Comparison of ENCODE assay signal across 40 cellular contexts in the genomic region with DNA sequence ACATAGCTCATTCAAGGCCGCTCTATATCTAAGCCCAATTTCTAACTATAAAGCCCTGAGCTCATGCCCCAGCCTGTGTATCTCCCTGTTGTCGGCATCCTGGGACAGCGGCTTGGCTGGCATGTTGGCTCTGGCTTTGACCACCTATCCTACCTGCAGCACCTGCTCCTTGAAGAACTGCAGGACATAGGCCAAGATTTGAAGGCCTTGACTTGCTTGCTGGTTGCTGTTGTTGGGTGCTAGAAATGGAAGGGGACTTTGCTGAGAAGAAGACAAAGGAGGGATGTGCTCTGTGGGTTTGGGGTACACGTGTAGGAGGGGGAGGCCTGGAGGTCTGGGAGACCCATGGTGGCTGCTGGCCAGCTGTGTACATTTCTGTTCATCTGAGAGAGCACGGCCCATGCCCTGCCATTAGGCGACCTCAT. TPM values are rescaled to one million over a fixed set of nuclear protein-coding genes. Genes with fewer than 3 reads are reported as not detected.
"Had no signal": no experiment of that assay in that cellular context is flagged by ENCODE, and none has a peak within 500 bp of the region (broad histone marks: within the 10 kb centered on the region; RNA-seq: fewer than 3 reads in every experiment).

No MANE protein-coding gene starts in this region.

- H3K36me3 ChIP-seq: adrenal gland, gastrocnemius medialis, WERI-Rb-1 had no signal

- DNase-seq: activated B cell treated with CpG ODN at 0.5 μM for 24 hours; activated CD4-positive, alpha-beta memory T cell treated with anti-CD3 and anti-CD28 coated beads for 36 hours; activated CD4-positive, alpha-beta T cell treated with anti-CD3 and anti-CD28 coated beads for 48 hours; activated CD8-positive, alpha-beta memory T cell treated with anti-CD3 and anti-CD28 coated beads, Interleukin-2, amount 10 ng/mL, durations not matched to agents 7 days and 5 days; activated CD8-positive, alpha-beta memory T cell treated with anti-CD3 and anti-CD28 coated beads, Interleukin-2, amount 50 U/mL, for 4 hours; activated CD8-positive, alpha-beta T cell treated with anti-CD3 and anti-CD28 coated beads, Interleukin-2, amount 10 ng/mL, durations not matched to agents 7 days and 5 days; activated effector memory CD4-positive, alpha-beta T cell treated with anti-CD3 and anti-CD28 coated beads, Interleukin-2, amount 50 U/mL, for 16 hours; activated naive CD4-positive, alpha-beta T cell treated with anti-CD3 and anti-CD28 coated beads for 36 hours; activated naive CD8-positive, alpha-beta T cell treated with anti-CD3 and anti-CD28 coated beads for 36 hours; activated naive CD8-positive, alpha-beta T cell treated with anti-CD3 and anti-CD28 coated beads, Interleukin-2, amount 50 U/mL, for 24 hours; activated T-cell treated with anti-CD3 and anti-CD28 coated beads, Interleukin-2, amount 50 U/mL, for 1 hour; activated T-cell treated with anti-CD3 and anti-CD28 coated beads, Interleukin-2, amount 50 U/mL, for 48 hours; amygdala; aorta; dorsolateral prefrontal cortex; effector memory CD4-positive, alpha-beta T cell; endodermal cell; foreskin keratinocyte; gastrocnemius medialis; glutamatergic neuron; T-helper 1 cell; T-helper 17 cell; T1000; WERI-Rb-1 had no signal

- H3K4me1 ChIP-seq: foreskin keratinocyte, gastrocnemius medialis had no signal

- H3K27me3 Mint-ChIP-seq: activated CD8-positive, alpha-beta memory T cell treated with anti-CD3 and anti-CD28 coated beads, Interleukin-2, amount 10 ng/mL, durations not matched to agents 7 days and 5 days; central memory CD8-positive, alpha-beta T cell had no signal

- ATAC-seq: activated CD4-positive, CD25-positive, alpha-beta regulatory T cell treated with anti-CD3 and anti-CD28 coated beads, Interleukin-2, amount 50 U/mL, for 24 hours; activated CD8-positive, alpha-beta memory T cell treated with anti-CD3 and anti-CD28 coated beads, Interleukin-2, amount 10 ng/mL, durations not matched to agents 7 days and 5 days; activated CD8-positive, alpha-beta T cell treated with anti-CD3 and anti-CD28 coated beads, Interleukin-2, amount 10 ng/mL, durations not matched to agents 7 days and 5 days; activated naive CD8-positive, alpha-beta T cell treated with anti-CD3 and anti-CD28 coated beads, Interleukin-2, amount 50 U/mL, for 24 hours; esophagus mucosa; foreskin keratinocyte; gastrocnemius medialis; T-helper 17 cell had no signal

- H3K9me3 Mint-ChIP-seq: activated B cell treated with CpG ODN at 0.5 μM for 24 hours; activated CD4-positive, alpha-beta memory T cell treated with anti-CD3 and anti-CD28 coated beads for 36 hours; activated naive CD4-positive, alpha-beta T cell treated with anti-CD3 and anti-CD28 coated beads for 36 hours; activated naive CD4-positive, alpha-beta T cell treated with anti-CD3 and anti-CD28 coated beads, Interleukin-2, amount 50 U/mL, for 24 hours; activated naive CD8-positive, alpha-beta T cell treated with anti-CD3 and anti-CD28 coated beads for 36 hours; activated naive CD8-positive, alpha-beta T cell treated with anti-CD3 and anti-CD28 coated beads, Interleukin-2, amount 50 U/mL, for 24 hours; activated T-helper 1 cell treated with anti-CD3 and anti-CD28 coated beads, Interleukin-12 subunit alpha, Interleukin-12 subunit beta, Interleukin-2, Interleukin-4 antibody, amounts not matched to agents 30 ng/mL and 10 ng/mL and 1 ng/mL, durations not matched to agents 14 hours and 24 hours and 36 hours; activated T-helper 2 cell treated with anti-CD3 and anti-CD28 coated beads, Interferon-gamma antibody, Interleukin-2, Interleukin-4, amounts not matched to agents 10 μg/mL and 5 μg/mL and 100 μg/mL, durations not matched to agents 14 hours and 24 hours and 36 hours; dendritic cell treated with granulocyte-macrophage colony-stimulating factor and Interleukin-4, amounts not matched to agents 40 ng/mL and 50 ng/mL, for 4 days; endodermal cell; T-helper 2 cell treated with Interferon-gamma antibody and Interleukin-4, amounts not matched to agents 5 μg/mL and 100 μg/mL, for 36 hours had no signal

- H3K27ac Mint-ChIP-seq: activated B cell treated with CpG ODN at 0.5 μM for 24 hours; activated CD4-positive, alpha-beta memory T cell treated with anti-CD3 and anti-CD28 coated beads for 36 hours; activated CD8-positive, alpha-beta memory T cell treated with anti-CD3 and anti-CD28 coated beads, Interleukin-2, amount 10 ng/mL, durations not matched to agents 7 days and 5 days; activated CD8-positive, alpha-beta T cell treated with anti-CD3 and anti-CD28 coated beads, Interleukin-2, amount 10 ng/mL, durations not matched to agents 7 days and 5 days; activated naive CD4-positive, alpha-beta T cell treated with anti-CD3 and anti-CD28 coated beads for 36 hours; activated naive CD4-positive, alpha-beta T cell treated with anti-CD3 and anti-CD28 coated beads, Interleukin-2, amount 50 U/mL, for 24 hours; activated naive CD8-positive, alpha-beta T cell treated with anti-CD3 and anti-CD28 coated beads for 36 hours; activated naive CD8-positive, alpha-beta T cell treated with anti-CD3 and anti-CD28 coated beads, Interleukin-2, amount 50 U/mL, for 24 hours; activated T-helper 1 cell treated with anti-CD3 and anti-CD28 coated beads, Interleukin-12 subunit alpha, Interleukin-12 subunit beta, Interleukin-2, Interleukin-4 antibody, amounts not matched to agents 30 ng/mL and 10 ng/mL and 1 ng/mL, durations not matched to agents 14 hours and 24 hours and 36 hours; activated T-helper 2 cell treated with anti-CD3 and anti-CD28 coated beads, Interferon-gamma antibody, Interleukin-2, Interleukin-4, amounts not matched to agents 10 μg/mL and 5 μg/mL and 100 μg/mL, durations not matched to agents 14 hours and 24 hours and 36 hours; brain; dendritic cell treated with granulocyte-macrophage colony-stimulating factor and Interleukin-4, amounts not matched to agents 40 ng/mL and 50 ng/mL, for 4 days; endodermal cell; T-helper 17 cell; T-helper 2 cell treated with Interferon-gamma antibody and Interleukin-4, amounts not matched to agents 5 μg/mL and 100 μg/mL, for 36 hours had no signal

- H3K4me3 ChIP-seq: adrenal gland, coronary artery, dorsolateral prefrontal cortex, gastrocnemius medialis had no signal

- H3K27ac ChIP-seq: adrenal gland, coronary artery, dorsolateral prefrontal cortex, foreskin keratinocyte, gastrocnemius medialis, WERI-Rb-1 had no signal

- H3K36me3 Mint-ChIP-seq: activated CD4-positive, alpha-beta memory T cell treated with anti-CD3 and anti-CD28 coated beads for 36 hours; activated CD8-positive, alpha-beta memory T cell treated with anti-CD3 and anti-CD28 coated beads, Interleukin-2, amount 10 ng/mL, durations not matched to agents 7 days and 5 days; activated naive CD4-positive, alpha-beta T cell treated with anti-CD3 and anti-CD28 coated beads, Interleukin-2, amount 50 U/mL, for 24 hours; activated naive CD8-positive, alpha-beta T cell treated with anti-CD3 and anti-CD28 coated beads for 36 hours; brain had no signal

- H3K4me1 Mint-ChIP-seq: activated B cell treated with CpG ODN at 0.5 μM for 24 hours; activated CD8-positive, alpha-beta memory T cell treated with anti-CD3 and anti-CD28 coated beads, Interleukin-2, amount 10 ng/mL, durations not matched to agents 7 days and 5 days; activated naive CD4-positive, alpha-beta T cell treated with anti-CD3 and anti-CD28 coated beads, Interleukin-2, amount 50 U/mL, for 24 hours; activated naive CD8-positive, alpha-beta T cell treated with anti-CD3 and anti-CD28 coated beads for 36 hours; activated naive CD8-positive, alpha-beta T cell treated with anti-CD3 and anti-CD28 coated beads, Interleukin-2, amount 50 U/mL, for 24 hours; central memory CD8-positive, alpha-beta T cell; T-helper 17 cell had no signal

- H3K9me3 ChIP-seq: adrenal gland, gastrocnemius medialis had no signal

- H3K4me3 Mint-ChIP-seq: activated B cell treated with CpG ODN at 0.5 μM for 24 hours; activated CD4-positive, alpha-beta memory T cell treated with anti-CD3 and anti-CD28 coated beads for 36 hours; activated CD8-positive, alpha-beta memory T cell treated with anti-CD3 and anti-CD28 coated beads, Interleukin-2, amount 10 ng/mL, durations not matched to agents 7 days and 5 days; activated CD8-positive, alpha-beta T cell treated with anti-CD3 and anti-CD28 coated beads, Interleukin-2, amount 10 ng/mL, durations not matched to agents 7 days and 5 days; activated naive CD4-positive, alpha-beta T cell treated with anti-CD3 and anti-CD28 coated beads for 36 hours; activated naive CD4-positive, alpha-beta T cell treated with anti-CD3 and anti-CD28 coated beads, Interleukin-2, amount 50 U/mL, for 24 hours; activated naive CD8-positive, alpha-beta T cell treated with anti-CD3 and anti-CD28 coated beads for 36 hours; activated naive CD8-positive, alpha-beta T cell treated with anti-CD3 and anti-CD28 coated beads, Interleukin-2, amount 50 U/mL, for 24 hours; activated T-helper 1 cell treated with anti-CD3 and anti-CD28 coated beads, Interleukin-12 subunit alpha, Interleukin-12 subunit beta, Interleukin-2, Interleukin-4 antibody, amounts not matched to agents 30 ng/mL and 10 ng/mL and 1 ng/mL, durations not matched to agents 14 hours and 24 hours and 36 hours; brain; central memory CD8-positive, alpha-beta T cell; dendritic cell treated with granulocyte-macrophage colony-stimulating factor and Interleukin-4, amounts not matched to agents 40 ng/mL and 50 ng/mL, for 4 days; endodermal cell; T-helper 17 cell; T-helper 2 cell treated with Interferon-gamma antibody and Interleukin-4, amounts not matched to agents 5 μg/mL and 100 μg/mL, for 36 hours had no signal

RNA-seq across cellular contexts. Expression of gene PNLIPRP2, which starts 11.1 kb away (rescaled TPM):
- total RNA-seq: activated B cell treated with CpG ODN at 0.5 μM for 24 hours; activated CD4-positive, alpha-beta memory T cell treated with anti-CD3 and anti-CD28 coated beads for 36 hours; activated CD8-positive, alpha-beta memory T cell treated with anti-CD3 and anti-CD28 coated beads for 36 hours; activated CD8-positive, alpha-beta memory T cell treated with anti-CD3 and anti-CD28 coated beads, Interleukin-2, amount 10 ng/mL, durations not matched to agents 7 days and 5 days; activated CD8-positive, alpha-beta T cell treated with anti-CD3 and anti-CD28 coated beads, Interleukin-2, amount 10 ng/mL, durations not matched to agents 7 days and 5 days; activated naive CD4-positive, alpha-beta T cell treated with anti-CD3 and anti-CD28 coated beads for 36 hours; activated naive CD8-positive, alpha-beta T cell treated with anti-CD3 and anti-CD28 coated beads for 36 hours; activated T-helper 1 cell treated with anti-CD3 and anti-CD28 coated beads, Interleukin-12 subunit alpha, Interleukin-12 subunit beta, Interleukin-2, Interleukin-4 antibody, amounts not matched to agents 30 ng/mL and 10 ng/mL and 1 ng/mL, durations not matched to agents 14 hours and 24 hours and 36 hours; activated T-helper 2 cell treated with anti-CD3 and anti-CD28 coated beads, Interferon-gamma antibody, Interleukin-2, Interleukin-4, amounts not matched to agents 10 μg/mL and 5 μg/mL and 100 μg/mL, durations not matched to agents 14 hours and 24 hours and 36 hours; bronchial epithelial cell; cardiac septum; cerebellum; dorsolateral prefrontal cortex; epithelial cell of proximal tubule; esophagus mucosa; foreskin keratinocyte; gastrocnemius medialis; T-helper 17 cell had no signal
- polyA plus RNA-seq: foreskin keratinocyte had no signal

RNA-seq across cellular contexts. Expression of gene PNLIPRP1, which starts 41.1 kb away (rescaled TPM):
- total RNA-seq: activated B cell treated with CpG ODN at 0.5 μM for 24 hours; activated CD4-positive, alpha-beta memory T cell treated with anti-CD3 and anti-CD28 coated beads for 36 hours; activated CD8-positive, alpha-beta memory T cell treated with anti-CD3 and anti-CD28 coated beads for 36 hours; activated CD8-positive, alpha-beta memory T cell treated with anti-CD3 and anti-CD28 coated beads, Interleukin-2, amount 10 ng/mL, durations not matched to agents 7 days and 5 days; activated CD8-positive, alpha-beta T cell treated with anti-CD3 and anti-CD28 coated beads, Interleukin-2, amount 10 ng/mL, durations not matched to agents 7 days and 5 days; activated naive CD4-positive, alpha-beta T cell treated with anti-CD3 and anti-CD28 coated beads for 36 hours; activated naive CD8-positive, alpha-beta T cell treated with anti-CD3 and anti-CD28 coated beads for 36 hours; activated T-helper 1 cell treated with anti-CD3 and anti-CD28 coated beads, Interleukin-12 subunit alpha, Interleukin-12 subunit beta, Interleukin-2, Interleukin-4 antibody, amounts not matched to agents 30 ng/mL and 10 ng/mL and 1 ng/mL, durations not matched to agents 14 hours and 24 hours and 36 hours; activated T-helper 2 cell treated with anti-CD3 and anti-CD28 coated beads, Interferon-gamma antibody, Interleukin-2, Interleukin-4, amounts not matched to agents 10 μg/mL and 5 μg/mL and 100 μg/mL, durations not matched to agents 14 hours and 24 hours and 36 hours; bronchial epithelial cell; cardiac septum; cerebellum; dorsolateral prefrontal cortex; endodermal cell; epithelial cell of proximal tubule; esophagus mucosa; foreskin keratinocyte; gastrocnemius medialis; T-helper 17 cell had no signal
- polyA plus RNA-seq: foreskin keratinocyte had no signal
